Comparison of ENCODE assay signal across 19 cellular contexts in genomic region chr5:122576266-122577016, GRCh38.
"Had no signal": no experiment of that assay in that cellular context is flagged by ENCODE, and none has a peak within 500 bp of the region (broad histone marks: within the 10 kb centered on the region; RNA-seq: fewer than 3 reads in every experiment).

No MANE protein-coding gene starts in this region.

- H3K4me1 Mint-ChIP-seq: activated naive CD4-positive, alpha-beta T cell treated with anti-CD3 and anti-CD28 coated beads, Interleukin-2, amount 10 ng/mL, durations not matched to agents 7 days and 5 days; activated naive CD8-positive, alpha-beta T cell treated with anti-CD3 and anti-CD28 coated beads, Interleukin-2, amount 50 U/mL, for 24 hours; neural crest cell had no signal

- H3K9me3 Mint-ChIP-seq: activated naive CD4-positive, alpha-beta T cell treated with anti-CD3 and anti-CD28 coated beads, Interleukin-2, amount 10 ng/mL, durations not matched to agents 7 days and 5 days; activated naive CD8-positive, alpha-beta T cell treated with anti-CD3 and anti-CD28 coated beads, Interleukin-2, amount 50 U/mL, for 24 hours; activated T-cell treated with anti-CD3 and anti-CD28 coated beads, Interleukin-2, amount 50 U/mL, for 4 hours; neural crest cell had no signal

- H3K36me3 Mint-ChIP-seq: activated naive CD4-positive, alpha-beta T cell treated with anti-CD3 and anti-CD28 coated beads, Interleukin-2, amount 10 ng/mL, durations not matched to agents 7 days and 5 days had no signal

- H3K4me3 Mint-ChIP-seq: activated naive CD4-positive, alpha-beta T cell treated with anti-CD3 and anti-CD28 coated beads, Interleukin-2, amount 10 ng/mL, durations not matched to agents 7 days and 5 days; activated naive CD8-positive, alpha-beta T cell treated with anti-CD3 and anti-CD28 coated beads, Interleukin-2, amount 50 U/mL, for 24 hours; activated T-cell treated with anti-CD3 and anti-CD28 coated beads, Interleukin-2, amount 50 U/mL, for 4 hours; neural crest cell had no signal

- DNase-seq: activated CD4-positive, alpha-beta T cell treated with anti-CD3 and anti-CD28 coated beads, Interleukin-2, amount 50 U/mL, for 1 hour; activated CD8-positive, alpha-beta memory T cell treated with anti-CD3 and anti-CD28 coated beads, Interleukin-2, amount 50 U/mL, for 4 hours; activated effector memory CD4-positive, alpha-beta T cell treated with Interleukin-2 at 50 U/mL for 16 hours; activated naive CD4-positive, alpha-beta T cell treated with anti-CD3 and anti-CD28 coated beads, Interleukin-2, amount 10 ng/mL, durations not matched to agents 7 days and 5 days; activated naive CD8-positive, alpha-beta T cell treated with anti-CD3 and anti-CD28 coated beads, Interleukin-2, amount 50 U/mL, for 24 hours; activated T-cell treated with anti-CD3 and anti-CD28 coated beads, Interleukin-2, amount 50 U/mL, for 4 hours; caudate nucleus; colonic mucosa; heart left ventricle; left lung; stimulated activated naive CD8-positive, alpha-beta T cell treated with anti-CD3 and anti-CD28 coated beads, Interleukin-15, Interleukin-2, amounts not matched to agents 100 U/mL and 50 U/mL, for 24 hours; T1000 had no signal

- H3K27ac Mint-ChIP-seq: activated naive CD4-positive, alpha-beta T cell treated with anti-CD3 and anti-CD28 coated beads, Interleukin-2, amount 10 ng/mL, durations not matched to agents 7 days and 5 days; activated naive CD8-positive, alpha-beta T cell treated with anti-CD3 and anti-CD28 coated beads, Interleukin-2, amount 50 U/mL, for 24 hours had no signal

- H3K4me3 ChIP-seq: ascending aorta, colonic mucosa, gastroesophageal sphincter, heart left ventricle, left lung, prostate gland, right atrium auricular region, tibial nerve, vagina had no signal
